8 cellular contexts compared by ENCODE assay signal in the genomic region with DNA sequence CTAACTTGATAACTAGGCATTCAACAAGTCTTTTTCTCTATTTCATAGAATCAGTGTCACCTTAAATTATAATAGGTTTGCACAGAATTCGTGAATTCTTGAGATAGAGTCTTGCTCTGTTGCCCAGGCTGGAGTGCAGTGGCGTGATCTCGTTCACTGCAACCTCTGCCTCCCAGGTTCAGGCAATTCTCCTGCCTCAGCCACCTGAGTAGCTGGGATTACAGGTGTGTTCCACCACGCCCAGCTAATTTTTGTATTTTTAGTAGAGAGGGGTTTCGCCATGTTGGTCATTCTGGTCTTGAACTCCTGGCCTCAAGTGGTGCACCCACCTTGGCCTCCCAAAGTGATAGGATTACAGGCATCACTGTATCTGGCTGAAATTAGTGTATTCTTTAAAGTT. TPM values are rescaled to one million over a fixed set of nuclear protein-coding genes. Genes with fewer than 3 reads are reported as not detected.
A peak's percentile ranks its signal among the peaks of the same experiment; 100 is the strongest.
DNase-seq lines count a peak whose midpoint lies in the region; ATAC-seq, FAIRE-seq and TF ChIP-seq lines count a peak whose summit lies in the region.
"Not testable (repeated sequence)": the region's sequence is repeated elsewhere in the genome, so short reads cannot be mapped to it uniquely, and the experiment has no call there.

No MANE protein-coding gene starts in this region.

- H3K9me3 ChIP-seq in BLaER1; naive thymus-derived CD4-positive, alpha-beta T cell (ENCODE audit: control insufficient read depth in 2 of 3, low read length in 3 of 3): not testable (repeated sequence)

- H3K4me1 ChIP-seq in BLaER1 = peaks cover 52% of the 10 kb centered on the region
- not testable (repeated sequence) for H3K4me1 ChIP-seq in naive thymus-derived CD4-positive, alpha-beta T cell (ENCODE audit: control insufficient read depth in 2 of 2, insufficient read depth in 2 of 2, low read length in 2 of 2)

- TF ChIP-seq POLR2A in GM12891 (IDR thresholded peaks at IDR 0.05; ENCODE audit: low read depth, low read length) = not testable (repeated sequence)

- H3K4me1 Mint-ChIP-seq in IgD-negative memory B cell = peaks cover 2 to 21% (median 19%) of the 10 kb centered on the region in 3 donors
- H3K4me1 Mint-ChIP-seq in activated CD4-positive, alpha-beta T cell treated with anti-CD3 and anti-CD28 coated beads, Interleukin-2, amount 10 ng/mL, durations not matched to agents 7 days and 5 days = peaks cover 31% of the 10 kb centered on the region
- H3K4me1 Mint-ChIP-seq in activated naive CD4-positive, alpha-beta T cell treated with anti-CD3 and anti-CD28 coated beads for 36 hours (ENCODE audit: low read depth) = peaks cover 15% of the 10 kb centered on the region
- H3K4me1 Mint-ChIP-seq in central memory CD8-positive, alpha-beta T cell = peaks cover 35% of the 10 kb centered on the region
- H3K4me1 Mint-ChIP-seq in naive thymus-derived CD4-positive, alpha-beta T cell = peaks cover 10 to 64% (median 41%) of the 10 kb centered on the region in 7 donors
- not testable (repeated sequence) for H3K4me1 Mint-ChIP-seq in progenitor cell of endocrine pancreas (ENCODE audit: low read depth)

- not testable (repeated sequence) for FAIRE-seq in GM12891 (lab: Jason Lieb, UNC)

- not testable (repeated sequence) for H3K27ac ChIP-seq in BLaER1; naive thymus-derived CD4-positive, alpha-beta T cell (ENCODE audit: low read depth, low read length)

- not testable (repeated sequence) for H3K4me3 ChIP-seq in BLaER1; naive thymus-derived CD4-positive, alpha-beta T cell (ENCODE audit: low read length)

- not testable (repeated sequence) for ATAC-seq in central memory CD8-positive, alpha-beta T cell (replicated peaks; ENCODE audit: extremely low read depth, poor library complexity, severe bottlenecking); naive thymus-derived CD4-positive, alpha-beta T cell

- not testable (repeated sequence) for TF ChIP-seq CTCF in progenitor cell of endocrine pancreas (IDR thresholded peaks at IDR 0.05; ENCODE audit: unreplicated experiment)

- H3K27me3 ChIP-seq in BLaER1; naive thymus-derived CD4-positive, alpha-beta T cell (ENCODE audit: control insufficient read depth in 2 of 2, insufficient read depth in 2 of 2, low read length in 2 of 2): not testable (repeated sequence)

- intact Hi-C loops in activated naive CD4-positive, alpha-beta T cell treated with anti-CD3 and anti-CD28 coated beads for 36 hours (cut with micrococcal nuclease); naive thymus-derived CD4-positive, alpha-beta T cell (cut with micrococcal nuclease): not testable (repeated sequence)

- H3K9me3 Mint-ChIP-seq in IgD-negative memory B cell; activated CD4-positive, alpha-beta T cell treated with anti-CD3 and anti-CD28 coated beads, Interleukin-2, amount 10 ng/mL, durations not matched to agents 7 days and 5 days; activated naive CD4-positive, alpha-beta T cell treated with anti-CD3 and anti-CD28 coated beads for 36 hours; central memory CD8-positive, alpha-beta T cell: not testable (repeated sequence)
- H3K9me3 Mint-ChIP-seq in naive thymus-derived CD4-positive, alpha-beta T cell = peaks cover 0 to 12% (median 0%) of the 10 kb centered on the region in 11 donors
- peaks cover 11% of the 10 kb centered on the region for H3K9me3 Mint-ChIP-seq in progenitor cell of endocrine pancreas (ENCODE audit: low read depth)

- CTCF ChIA-PET in activated CD4-positive, alpha-beta T cell treated with anti-CD3 and anti-CD28 coated beads, Interleukin-2, amount 10 ng/mL, durations not matched to agents 7 days and 5 days (lab: Charles Lee); naive thymus-derived CD4-positive, alpha-beta T cell (lab: Charles Lee): not testable (repeated sequence)
- CTCF ChIA-PET in activated naive CD4-positive, alpha-beta T cell treated with anti-CD3 and anti-CD28 coated beads for 36 hours (lab: Charles Lee) = interaction anchor here (0.9 to 1.4 kb wide), 3 partner anchors 8 to 180 kb away, joined by 3 to 4 read pairs (median 4); no protein-coding TSS in a partner anchor

- peaks cover 14% of the 10 kb centered on the region for H3K36me3 Mint-ChIP-seq in IgD-negative memory B cell
- H3K36me3 Mint-ChIP-seq in activated CD4-positive, alpha-beta T cell treated with anti-CD3 and anti-CD28 coated beads, Interleukin-2, amount 10 ng/mL, durations not matched to agents 7 days and 5 days (ENCODE audit: low read depth) = peaks cover 55% of the 10 kb centered on the region
- H3K36me3 Mint-ChIP-seq in activated naive CD4-positive, alpha-beta T cell treated with anti-CD3 and anti-CD28 coated beads for 36 hours (ENCODE audit: low read depth) = peaks cover 44% of the 10 kb centered on the region
- peaks cover 27% of the 10 kb centered on the region for H3K36me3 Mint-ChIP-seq in central memory CD8-positive, alpha-beta T cell (ENCODE audit: insufficient read depth)
- H3K36me3 Mint-ChIP-seq in naive thymus-derived CD4-positive, alpha-beta T cell = peaks cover 18 to 67% (median 28%) of the 10 kb centered on the region in 5 donors
- H3K36me3 Mint-ChIP-seq in progenitor cell of endocrine pancreas (ENCODE audit: insufficient read depth) = peaks cover 23% of the 10 kb centered on the region

- peak overlapping the region in 2 of 3 donors; percentile 5 to 34 for H3K27ac Mint-ChIP-seq in IgD-negative memory B cell
- H3K27ac Mint-ChIP-seq in activated CD4-positive, alpha-beta T cell treated with anti-CD3 and anti-CD28 coated beads, Interleukin-2, amount 10 ng/mL, durations not matched to agents 7 days and 5 days = peak overlapping the region; percentile 46
- peak overlapping the region; percentile 17 for H3K27ac Mint-ChIP-seq in activated naive CD4-positive, alpha-beta T cell treated with anti-CD3 and anti-CD28 coated beads for 36 hours
- H3K27ac Mint-ChIP-seq in central memory CD8-positive, alpha-beta T cell (ENCODE audit: low read depth) = peak overlapping the region; percentile 81
- H3K27ac Mint-ChIP-seq in naive thymus-derived CD4-positive, alpha-beta T cell = peak overlapping the region; percentile 19 to 83 (median 62)
- H3K27ac Mint-ChIP-seq in progenitor cell of endocrine pancreas = peak overlapping the region; percentile 10

- H4K20me1 ChIP-seq in BLaER1 = not testable (repeated sequence)

- H3K4me3 Mint-ChIP-seq in IgD-negative memory B cell; activated CD4-positive, alpha-beta T cell treated with anti-CD3 and anti-CD28 coated beads, Interleukin-2, amount 10 ng/mL, durations not matched to agents 7 days and 5 days; activated naive CD4-positive, alpha-beta T cell treated with anti-CD3 and anti-CD28 coated beads for 36 hours; central memory CD8-positive, alpha-beta T cell; naive thymus-derived CD4-positive, alpha-beta T cell; progenitor cell of endocrine pancreas (ENCODE audit: low read depth): not testable (repeated sequence)

- peaks cover 26% of the 10 kb centered on the region for H3K36me3 ChIP-seq in BLaER1
- peaks cover 3 to 39% (median 5%) of the 10 kb centered on the region in 3 experiments for H3K36me3 ChIP-seq in naive thymus-derived CD4-positive, alpha-beta T cell (ENCODE audit: control insufficient read depth in 2 of 3, insufficient read depth in 3 of 3, low read length in 3 of 3)

- H3K27me3 Mint-ChIP-seq in IgD-negative memory B cell; activated CD4-positive, alpha-beta T cell treated with anti-CD3 and anti-CD28 coated beads, Interleukin-2, amount 10 ng/mL, durations not matched to agents 7 days and 5 days; activated naive CD4-positive, alpha-beta T cell treated with anti-CD3 and anti-CD28 coated beads for 36 hours (ENCODE audit: low read depth); central memory CD8-positive, alpha-beta T cell; naive thymus-derived CD4-positive, alpha-beta T cell; progenitor cell of endocrine pancreas: not testable (repeated sequence)

- peak overlapping the region; percentile 57 for H3K4me2 ChIP-seq in BLaER1

- not testable (repeated sequence) for H3K9ac ChIP-seq in BLaER1

- DNase-seq in GM12891 (ENCODE audit: insufficient read length, low spot score); activated CD4-positive, alpha-beta T cell treated with anti-CD3 and anti-CD28 coated beads, Interleukin-2, amount 10 ng/mL, durations not matched to agents 7 days and 5 days; activated naive CD4-positive, alpha-beta T cell treated with anti-CD3 and anti-CD28 coated beads for 36 hours; central memory CD8-positive, alpha-beta T cell (ENCODE audit: low spot score in 2 of 2); naive thymus-derived CD4-positive, alpha-beta T cell; progenitor cell of endocrine pancreas (ENCODE audit: low spot score, unreplicated experiment): not testable (repeated sequence)

- POLR2A ChIA-PET in activated CD4-positive, alpha-beta T cell treated with anti-CD3 and anti-CD28 coated beads, Interleukin-2, amount 10 ng/mL, durations not matched to agents 7 days and 5 days (lab: Charles Lee) = interaction anchor here (0.7 kb wide), 1 partner anchor 27 kb away, joined by 3 read pairs; no protein-coding TSS in a partner anchor
- POLR2A ChIA-PET in naive thymus-derived CD4-positive, alpha-beta T cell (lab: Charles Lee) = not testable (repeated sequence)

TF ChIP-seq in GM12891, 5 proteins besides CTCF, POLR2A, EP300 and RAD21:
- peak; percentile 46; the same call in 1 of the 2 replicates for TF ChIP-seq POU2F2 (IDR thresholded peaks at IDR 0.05; ENCODE audit: low read depth, low read length)
- peak; percentile 63 for TF ChIP-seq POLR2AphosphoS5 (IDR thresholded peaks at IDR 0.05; ENCODE audit: low read depth, low read length)

RNA-seq across cellular contexts. Expression of gene STAT1, which starts 52.9 kb away (rescaled TPM):
- 320 TPM for polyA plus RNA-seq in GM12891 (2012; ENCODE audit: low read depth, missing spikeins)
- polyA plus RNA-seq in IgD-negative memory B cell = 73.8 TPM
- total RNA-seq in activated CD4-positive, alpha-beta T cell treated with anti-CD3 and anti-CD28 coated beads, Interleukin-2, amount 10 ng/mL, durations not matched to agents 7 days and 5 days = 100 to 1,000 TPM; 876 to 958 TPM
- 100 to 1,000 TPM; 376 to 402 TPM for total RNA-seq in activated naive CD4-positive, alpha-beta T cell treated with anti-CD3 and anti-CD28 coated beads for 36 hours
- 1,000 to 10,000 TPM in 1 of 5 experiments, 10 to 100 TPM in 4; 74.1 to 1,177 (median 89.6) TPM for total RNA-seq in naive thymus-derived CD4-positive, alpha-beta T cell
- polyA plus RNA-seq in naive thymus-derived CD4-positive, alpha-beta T cell = 100 to 1,000 TPM; 221 to 244 TPM
- total RNA-seq in progenitor cell of endocrine pancreas = 264 and 274 TPM in 2 replicates

Comparison
In these comparisons a context has a peak if more than half of its experiments do, and no peak if none do; other contexts are left out.
1. H3K27ac Mint-ChIP-seq: peak in every context shown above with its lines; median percentile 81 in central memory CD8-positive, alpha-beta T cell; 62 in naive thymus-derived CD4-positive, alpha-beta T cell; 46 in activated CD4-positive, alpha-beta T cell treated with anti-CD3 and anti-CD28 coated beads, Interleukin-2, amount 10 ng/mL, durations not matched to agents 7 days and 5 days; 20 in IgD-negative memory B cell; 17 in activated naive CD4-positive, alpha-beta T cell treated with anti-CD3 and anti-CD28 coated beads for 36 hours; 10 in progenitor cell of endocrine pancreas.